ENCODE assay signal across 1 cellular context in genomic region chr20:35305682-35306556, GRCh38.
TF ChIP-seq lines count a peak whose summit lies in the region.

No MANE protein-coding gene starts in this region.

TF ChIP-seq in IMR-90, 13 proteins besides CTCF, POLR2A, EP300 and RAD21 (continued from another document):
- TF ChIP-seq MAZ (IDR thresholded peaks at IDR 0.05; ENCODE audit: borderline replicate concordance, low read depth, low read length) (peak; percentile 58; the same call in 1 of the 2 replicates), NFE2L2 (IDR thresholded peaks at IDR 0.05; ENCODE audit: low read depth, low read length) (peak; percentile 52; the same call in 1 of the 2 replicates), MAFK (IDR thresholded peaks at IDR 0.05; ENCODE audit: low read depth, low read length) (no peak; the same call in 1 of the 2 replicates), CHD1 (IDR thresholded peaks at IDR 0.05; ENCODE audit: low read depth, low read length) (no peak; the same call in 1 of the 2 replicates), RFX5 (IDR thresholded peaks at IDR 0.05; ENCODE audit: low read depth, low read length) (no peak), USF2 (IDR thresholded peaks at IDR 0.05; ENCODE audit: low read depth, low read length) (peak; percentile 62), MXI1 (IDR thresholded peaks at IDR 0.05; ENCODE audit: borderline replicate concordance, low read depth, low read length) (peak; percentile 31; the same call in 1 of the 2 replicates), ELK1 (IDR thresholded peaks at IDR 0.05; ENCODE audit: borderline replicate concordance, low read depth, low read length) (no peak), BHLHE40 (IDR thresholded peaks at IDR 0.05; ENCODE audit: low read depth, low read length) (peak; percentile 94)
TF ChIP-seq in IMR-90: peak in this region for 8.
